Comparison of ENCODE assay signal across 18 cellular contexts in the genomic region with DNA sequence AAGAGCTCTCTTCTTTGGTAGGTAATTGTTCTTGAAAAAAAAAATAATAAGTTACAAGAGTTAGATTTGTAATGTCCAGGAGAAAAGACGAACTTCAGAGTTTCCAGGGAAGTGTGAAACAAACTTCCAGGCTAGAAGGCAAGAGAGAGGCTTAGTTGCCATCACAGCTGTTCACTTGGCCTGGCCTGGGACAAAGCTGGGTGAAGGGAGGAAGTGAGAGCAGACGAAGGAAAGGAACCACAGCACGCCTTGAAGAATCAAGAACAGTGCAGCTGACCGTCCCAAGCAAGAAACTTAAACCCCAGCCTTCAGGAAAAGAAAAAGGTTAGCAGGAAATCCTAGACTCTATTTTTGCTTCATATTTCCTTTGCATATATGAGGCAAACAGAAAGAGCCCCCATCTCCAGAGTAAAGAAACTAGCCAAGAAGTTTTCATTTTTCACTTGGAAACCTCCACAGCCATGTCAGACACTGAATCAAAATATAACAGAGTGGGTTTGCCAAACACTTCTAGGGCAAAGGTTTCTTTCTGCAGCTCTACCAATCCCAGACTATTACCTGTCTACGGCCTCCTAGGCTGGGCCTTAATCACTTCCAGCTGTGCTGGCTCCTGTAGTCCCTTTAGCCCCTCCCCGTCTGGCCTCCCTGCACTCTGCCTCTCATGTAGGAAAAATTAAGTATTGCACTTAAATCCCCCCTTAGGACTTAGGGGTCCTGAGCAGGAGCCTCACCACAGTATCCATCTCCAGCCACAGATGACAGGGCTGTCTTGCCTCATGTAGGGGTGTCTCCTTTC.
DNase-seq lines count a peak whose midpoint lies in the region; ATAC-seq and TF ChIP-seq lines count a peak whose summit lies in the region.
"Had no signal": no experiment of that assay in that cellular context is flagged by ENCODE, and none has a peak within 500 bp of the region (broad histone marks: within the 10 kb centered on the region; RNA-seq: fewer than 3 reads in every experiment).

No MANE protein-coding gene starts in this region.

- intact Hi-C loops in PC-3 (cut with micrococcal nuclease): no loop called here

- H4K20me1 ChIP-seq in Karpas-422 (ENCODE audit: insufficient read depth, low read depth, low read length): no peaks in the 10 kb centered on the region
- no peaks in the 10 kb centered on the region for H4K20me1 ChIP-seq in PC-3 (ENCODE audit: low read length)

- H3K4me3 ChIP-seq in BE2C (ENCODE audit: low read depth, low read length) (no peak overlapping the region), Karpas-422 (ENCODE audit: low read length) (peak overlapping the region; percentile 44), PC-3 (ENCODE audit: low read length) (no peak overlapping the region)
- H3K4me3 ChIP-seq: adrenal gland, K562, mucosa of descending colon had no signal

- ATAC-seq in PC-3: no peak
- ATAC-seq: K562; mucosa of descending colon; stimulated activated naive CD8-positive, alpha-beta T cell treated with anti-CD3 and anti-CD28 coated beads, Interleukin-15, Interleukin-2, amounts not matched to agents 100 U/mL and 50 U/mL, for 24 hours had no signal

- H3K36me3 ChIP-seq in BE2C (no peaks in the 10 kb centered on the region; the same call in 1 of the 2 replicates), Karpas-422 (ENCODE audit: insufficient read depth, low read length) (no peaks in the 10 kb centered on the region), PC-3 (ENCODE audit: low read depth, low read length) (no peaks in the 10 kb centered on the region)
- H3K36me3 ChIP-seq: adrenal gland had no signal

- no peaks in the 10 kb centered on the region for H3K9me3 Mint-ChIP-seq in mesothelial cell of epicardium

- no peaks in the 10 kb centered on the region; the same call in 1 of the 2 replicates for H3K4me1 ChIP-seq in BE2C
- H3K4me1 ChIP-seq in Karpas-422 (ENCODE audit: low read length): peaks cover 98% of the 10 kb centered on the region
- peaks cover 18% of the 10 kb centered on the region for H3K4me1 ChIP-seq in PC-3 (ENCODE audit: insufficient read depth, low read length)
- H3K4me1 ChIP-seq: adrenal gland, Caco-2 had no signal

- peak overlapping the region; percentile 99 for H3K27ac ChIP-seq in Karpas-422 (ENCODE audit: low read length)
- peak overlapping the region; percentile 19 for H3K27ac ChIP-seq in caudate nucleus (ENCODE audit: low read depth, low read length)
- H3K27ac ChIP-seq in PC-3 (ENCODE audit: low read length): no peak overlapping the region
- H3K27ac ChIP-seq: adrenal gland had no signal

- H3K4me2 ChIP-seq in Karpas-422 (ENCODE audit: low read depth, low read length, poor library complexity, severe bottlenecking) (peak overlapping the region; percentile 86), PC-3 (ENCODE audit: low read length) (no peak overlapping the region)

- peak; percentile 15 for DNase-seq in BE2C
- peak; percentile 85 for DNase-seq in Karpas-422
- peak in 12 of 61 donors; percentile 0 to 20 (median 5) for DNase-seq in caudate nucleus (lab: John Stamatoyannopoulos, UW)
- DNase-seq in mesothelial cell of epicardium (ENCODE audit: low spot score in 2 of 2, unreplicated experiment in 2 of 2): no peak
- DNase-seq in AG08395 (ENCODE audit: low spot score): no peak
- no peak for DNase-seq in PC-3
- no peak for DNase-seq in NOMO-1 treated with dmso at 0.1 percent for 144 hours (lab: John Stamatoyannopoulos, UW; ENCODE audit: unreplicated experiment)
- DNase-seq in activated CD4-positive, CD25-positive, alpha-beta regulatory T cell (lab: John Stamatoyannopoulos, UW): no peak
- DNase-seq: activated CD4-positive, alpha-beta T cell treated with anti-CD3 and anti-CD28 coated beads, Interleukin-2, amount 50 U/mL, for 48 hours; activated T-cell treated with anti-CD3 and anti-CD28 coated beads, Interleukin-2, amount 50 U/mL, for 48 hours; Caco-2; GF-D8; NCI-H1436; stimulated activated CD4-positive, alpha-beta T cell treated with anti-CD3 and anti-CD28 coated beads, Interleukin-12 subunit alpha, Interleukin-12 subunit beta, amount 100 ng/mL, for 4 hours; stimulated activated naive CD8-positive, alpha-beta T cell treated with anti-CD3 and anti-CD28 coated beads, Interleukin-15, Interleukin-2, amounts not matched to agents 100 U/mL and 50 U/mL, for 24 hours had no signal

- H3K27me3 Mint-ChIP-seq in mesothelial cell of epicardium (ENCODE audit: low read depth): no peaks in the 10 kb centered on the region

- peaks cover 27% of the 10 kb centered on the region for H3K4me1 Mint-ChIP-seq in mesothelial cell of epicardium

- H3K9me3 ChIP-seq in BE2C (no peaks in the 10 kb centered on the region), Karpas-422 (ENCODE audit: low read length) (no peaks in the 10 kb centered on the region), PC-3 (ENCODE audit: low read length) (no peaks in the 10 kb centered on the region)
- H3K9me3 ChIP-seq: adrenal gland, Caco-2, mucosa of descending colon had no signal

- CTCF ChIA-PET in PC-3 (lab: Charles Lee): no interaction called here

- no peak overlapping the region for H3K4me3 Mint-ChIP-seq in mesothelial cell of epicardium

- H3K27me3 ChIP-seq in BE2C (no peaks in the 10 kb centered on the region), Karpas-422 (ENCODE audit: low read length) (no peaks in the 10 kb centered on the region), PC-3 (ENCODE audit: low read length) (no peaks in the 10 kb centered on the region)
- H3K27me3 ChIP-seq: adrenal gland had no signal

- POLR2A ChIA-PET in PC-3 (lab: Charles Lee; ENCODE audit: unreplicated experiment): no interaction called here

- H3K27ac Mint-ChIP-seq in mesothelial cell of epicardium: peak overlapping the region; percentile 80

- H3F3A ChIP-seq in PC-3 (ENCODE audit: low read length, unreplicated experiment): no peaks in the 10 kb centered on the region

- H3K9ac ChIP-seq in Karpas-422 (ENCODE audit: low read length): peak overlapping the region; percentile 67
- no peak overlapping the region for H3K9ac ChIP-seq in PC-3 (ENCODE audit: low read length)

- H3K36me3 Mint-ChIP-seq in mesothelial cell of epicardium: no peaks in the 10 kb centered on the region

- no peak for TF ChIP-seq CTCF in BE2C (IDR thresholded peaks at IDR 0.05; ENCODE audit: low read depth, low read length)
- TF ChIP-seq CTCF in mesothelial cell of epicardium (IDR thresholded peaks at IDR 0.05; ENCODE audit: unreplicated experiment): no peak
- TF ChIP-seq CTCF in PC-3 (conservative IDR thresholded peaks at IDR 0.05; ENCODE audit: low read depth, low read length): no peak

- H3K79me2 ChIP-seq in Karpas-422 (ENCODE audit: low read length): no peaks in the 10 kb centered on the region
- H3K79me2 ChIP-seq in PC-3 (ENCODE audit: low read length): no peaks in the 10 kb centered on the region

- BruUV-seq in PC-3 (replicated peaks; lab: Mats Ljungman, UMichigan): no TSS peak

- H3K9me2 ChIP-seq in Karpas-422 (replicated peaks; ENCODE audit: insufficient read depth, low read length) (no peaks in the 10 kb centered on the region), PC-3 (replicated peaks; ENCODE audit: low read length) (no peaks in the 10 kb centered on the region)

- H2AFZ ChIP-seq in Karpas-422 (ENCODE audit: low read length): no peak overlapping the region; the same call in 1 of the 2 replicates
- H2AFZ ChIP-seq in PC-3 (ENCODE audit: low read length): no peak overlapping the region

Comparison
In these comparisons a context has a peak if more than half of its experiments do, and no peak if none do; other contexts are left out.
1. DNase-seq: peak in BE2C (single experiment) and Karpas-422 (single experiment); none in mesothelial cell of epicardium (0 of 2), AG08395 (single experiment), PC-3 (single experiment), NOMO-1 treated with dmso at 0.1 percent for 144 hours (single experiment) and activated CD4-positive, CD25-positive, alpha-beta regulatory T cell (0 of 4).